ENCODE assay signal across 8 cellular contexts in genomic region chr10:101602767-101603398, GRCh38. TPM values are rescaled to one million over a fixed set of nuclear protein-coding genes. Genes with fewer than 3 reads are reported as not detected.
DNase-seq lines count a peak whose midpoint lies in the region; ATAC-seq, FAIRE-seq and TF ChIP-seq lines count a peak whose summit lies in the region.

No MANE protein-coding gene starts in this region.

- H3K9ac ChIP-seq in mammary epithelial cell (ENCODE audit: insufficient read depth, low read length) = no peak overlapping the region
- no peak overlapping the region for H3K9ac ChIP-seq in keratinocyte (ENCODE audit: control insufficient read depth, extremely low read depth, insufficient read depth, low read length)

- CTCF ChIA-PET in HEK293T (lab: Yijun Ruan, JAX) = interaction anchor here (0.6 to 5.3 kb wide), 28 partner anchors 8 to 407 kb away, joined by 3 to 41 read pairs (median 5); partner anchors contain the start of genes DPCD, NPM3, OGA and POLL
- CTCF ChIA-PET in WTC11 (lab: Charles Lee) = interaction anchor here (0.5 to 7.3 kb wide), 96 partner anchors 9 to 628 kb away, joined by 3 to 370 read pairs (median 5); partner anchors contain the start of genes DPCD, FBXW4, FGF8 and KCNIP2
- CTCF ChIA-PET in mammary epithelial cell (lab: Charles Lee; ENCODE audit: low non-redundant PET) = interaction anchor here (0.5 to 1.1 kb wide), 7 partner anchors 27 to 181 kb away, joined by 3 to 25 read pairs (median 4); partner anchors contain the start of gene NPM3

- no peak overlapping the region for H3K4me3 Mint-ChIP-seq in WTC11

- H3K4me2 ChIP-seq in mammary epithelial cell (ENCODE audit: insufficient read depth, low read depth, low read length) = no peak overlapping the region
- H3K4me2 ChIP-seq in keratinocyte (ENCODE audit: control insufficient read depth, extremely low read depth, insufficient read depth, low read depth, low read length) = no peak overlapping the region

- no peaks in the 10 kb centered on the region for H3K79me2 ChIP-seq in mammary epithelial cell (ENCODE audit: insufficient read depth, low read length)
- H3K79me2 ChIP-seq in keratinocyte (ENCODE audit: control insufficient read depth, insufficient read depth, low read length) = no peaks in the 10 kb centered on the region

- H3K36me3 Mint-ChIP-seq in WTC11 = peaks cover 9% of the 10 kb centered on the region; the same call in 1 of the 2 replicates

- peak; percentile 96 for TF ChIP-seq CTCF in WTC11 (IDR thresholded peaks at IDR 0.05)
- peak; percentile 98 for TF ChIP-seq CTCF in mammary epithelial cell (conservative IDR thresholded peaks at IDR 0.05 in 1 of 2, IDR thresholded peaks at IDR 0.05 in 1 of 2; ENCODE audit: extremely low read depth in 1 of 2, insufficient read depth in 1 of 2, low read depth in 1 of 2, low read length in 2 of 2)
- peak; percentile 91 to 95 (median 91) for TF ChIP-seq CTCF in keratinocyte (optimal IDR thresholded peaks at IDR 0.05 in 1 of 3, IDR thresholded peaks at IDR 0.05 in 1 of 3, conservative IDR thresholded peaks at IDR 0.05 in 1 of 3; ENCODE audit: extremely low read depth in 1 of 3, insufficient read depth in 2 of 3, low read length in 3 of 3)

- H3K9me3 Mint-ChIP-seq in WTC11 = no peaks in the 10 kb centered on the region

- H3K27me3 ChIP-seq in mammary epithelial cell (ENCODE audit: insufficient read depth, low read length) (no peaks in the 10 kb centered on the region), keratinocyte (ENCODE audit: control insufficient read depth, extremely low read depth, insufficient read depth, low read length) (no peaks in the 10 kb centered on the region)

- dilution Hi-C loops in mammary epithelial cell (cut with HindIII; ENCODE audit: low sequenced_read_pairs) (no loop called here), keratinocyte (cut with MboI; ENCODE audit: extremely low pct_ligation_motif_present, low sequenced_read_pairs) (no loop called here)

- WGBS in mammary epithelial cell (ENCODE audit: low coverage, missing lambda C conversion rate) = 47% methylated on average over 6 of the region's 6 CpGs

- no peaks in the 10 kb centered on the region for H3K9me3 ChIP-seq in mammary epithelial cell (replicated peaks; ENCODE audit: insufficient read depth, low read length)
- no peaks in the 10 kb centered on the region for H3K9me3 ChIP-seq in keratinocyte (ENCODE audit: control insufficient read depth, low read depth, low read length)

- H3K27me3 Mint-ChIP-seq in WTC11 (ENCODE audit: low read depth) = no peaks in the 10 kb centered on the region

- POLR2A ChIA-PET in HEK293T (lab: Yijun Ruan, JAX) = interaction anchor here (0.7 to 1.3 kb wide), 5 partner anchors 10 to 181 kb away, joined by 3 to 9 read pairs (median 4); partner anchors contain the start of gene NPM3
- POLR2A ChIA-PET in WTC11 (lab: Charles Lee) = interaction anchor here (0.6 to 1.2 kb wide), 6 partner anchors 172 to 902 kb away, joined by 3 to 6 read pairs (median 3); partner anchors contain the start of genes NPM3 and OGA

- BruUV-seq in mammary epithelial cell (replicated peaks; lab: Mats Ljungman, UMichigan) = no TSS peak

- H3K27ac Mint-ChIP-seq in WTC11 = peak overlapping the region; percentile 45; the same call in 1 of the 2 replicates

- H3K4me3 ChIP-seq in mammary epithelial cell (replicated peaks in 1 of 3; ENCODE audit: insufficient read depth in 1 of 3, low read depth in 2 of 3, low read length in 3 of 3) = no peak overlapping the region
- no peak overlapping the region for H3K4me3 ChIP-seq in keratinocyte (ENCODE audit: control insufficient read depth in 2 of 3, extremely low read depth in 1 of 3, insufficient read depth in 2 of 3, low read depth in 1 of 3, low read length in 3 of 3)

- H3K4me1 ChIP-seq in mammary epithelial cell (ENCODE audit: insufficient read depth, low read length) (no peaks in the 10 kb centered on the region), keratinocyte (ENCODE audit: control insufficient read depth, extremely low read depth, insufficient read depth, low read length) (no peaks in the 10 kb centered on the region)

- H3K36me3 ChIP-seq in mammary epithelial cell (ENCODE audit: insufficient read depth, low read length) (no peaks in the 10 kb centered on the region), keratinocyte (ENCODE audit: control insufficient read depth in 2 of 2, extremely low read depth in 1 of 2, insufficient read depth in 2 of 2, low read length in 2 of 2) (peaks cover 4 to 10% of the 10 kb centered on the region in 2 experiments)

- no peak overlapping the region for H2AFZ ChIP-seq in mammary epithelial cell (ENCODE audit: low read depth, low read length)
- H2AFZ ChIP-seq in keratinocyte (ENCODE audit: control insufficient read depth, low read length) = no peak overlapping the region

- FAIRE-seq in keratinocyte (lab: Jason Lieb, UNC) = peak; percentile 46

- intact Hi-C loops in mammary epithelial cell (cut with micrococcal nuclease) = loop anchor here (1.0 kb wide), 4 partner anchors 178 to 470 kb away; no protein-coding TSS in a partner anchor

- DNase-seq in DMS 273 treated with DMSO at 0.1 percent for 48 hours (lab: John Stamatoyannopoulos, UW) = peak; percentile 62
- peak; percentile 94 for DNase-seq in HEK293T (ENCODE audit: extremely low spot score)
- peak; percentile 72 for DNase-seq in NCI-H2196 (lab: John Stamatoyannopoulos, UW; ENCODE audit: unreplicated experiment)
- DNase-seq in WTC11 (ENCODE audit: low spot score) = peak; percentile 94
- DNase-seq in mammary epithelial cell = peak; percentile 62
- DNase-seq in keratinocyte (ENCODE audit: low read depth, low spot score) = peak; percentile 25
- DNase-seq in stimulated activated CD4-positive, alpha-beta T cell treated with anti-CD3 and anti-CD28 coated beads, Interleukin-1b, Interleukin-23, amount 100 ng/mL, for 48 hours = peak; percentile 76

- H4K20me1 ChIP-seq in mammary epithelial cell (ENCODE audit: insufficient read depth, low read length) (no peaks in the 10 kb centered on the region), keratinocyte (ENCODE audit: control insufficient read depth, extremely low read depth, insufficient read depth, low read length) (no peaks in the 10 kb centered on the region)

- no peak overlapping the region for H3K27ac ChIP-seq in mammary epithelial cell (ENCODE audit: insufficient read depth, low read depth, low read length)
- H3K27ac ChIP-seq in keratinocyte (ENCODE audit: control insufficient read depth, insufficient read depth, low read length) = no peak overlapping the region

- peaks cover 10% of the 10 kb centered on the region for H3K4me1 Mint-ChIP-seq in WTC11

- no peaks in the 10 kb centered on the region for H3K9me1 ChIP-seq in keratinocyte (ENCODE audit: control insufficient read depth, extremely low read depth, insufficient read depth, low read length)

- ATAC-seq in WTC11 (peak; percentile 96), GM18517 (IDR thresholded peaks at IDR 0.05; ENCODE audit: unreplicated experiment) (no peak)

- in situ Hi-C loops in mammary epithelial cell (cut with MboI; ENCODE audit: low sequenced_read_pairs in 2 of 2) = loop anchor here in 1 of 2 donors (10.0 kb wide), 1 partner anchor 182 kb away; the partner anchor contains the start of gene NPM3

TF ChIP-seq in HEK293T, 16 proteins besides CTCF, POLR2A, EP300 and RAD21 (continues in another document):
- no peak for TF ChIP-seq FOXK2 (IDR thresholded peaks at IDR 0.05)
- no peak for TF ChIP-seq HDGF (IDR thresholded peaks at IDR 0.05; ENCODE audit: borderline replicate concordance)
- no peak for TF ChIP-seq TARDBP (IDR thresholded peaks at IDR 0.05)
- TF ChIP-seq CTBP1 (IDR thresholded peaks at IDR 0.05; ENCODE audit: borderline replicate concordance) = no peak
- no peak; the same call in 1 of the 2 replicates for TF ChIP-seq LEF1 (IDR thresholded peaks at IDR 0.05; ENCODE audit: borderline replicate concordance)
- no peak for TF ChIP-seq SUZ12 (IDR thresholded peaks at IDR 0.05)
- TF ChIP-seq FOXA1 (IDR thresholded peaks at IDR 0.05) = no peak
- no peak for TF ChIP-seq ELF4 (IDR thresholded peaks at IDR 0.05)
- no peak for TF ChIP-seq L3MBTL2 (conservative IDR thresholded peaks at IDR 0.05)
- TF ChIP-seq ARNT (IDR thresholded peaks at IDR 0.05) = no peak

TF ChIP-seq in WTC11, 78 proteins besides CTCF, POLR2A, EP300 and RAD21 (continues in another document):
- TF ChIP-seq JAZF1 (CRISPR knock-in tag; IDR thresholded peaks at IDR 0.05) (no peak), NFYB (CRISPR knock-in tag; conservative IDR thresholded peaks at IDR 0.05; ENCODE audit: low read depth) (no peak), MAX (CRISPR knock-in tag; IDR thresholded peaks at IDR 0.05) (0 out of 2 replicates have a peak, but pooled peaks have one; percentile 36)

RNA-seq across cellular contexts. Expression of gene DPCD, which starts 14.8 kb away (rescaled TPM):
- total RNA-seq in WTC11 (2021) = 21.8 to 23.8 TPM (median 22.0 TPM) in 3 replicates
- 10 to 100 TPM; 25.8 to 32.2 TPM for total RNA-seq in mammary epithelial cell
- polyA plus RNA-seq in mammary epithelial cell = 57.6 TPM
- polyA minus RNA-seq in mammary epithelial cell = 47.5 TPM
- polyA plus RNA-seq in keratinocyte = 43.3 to 58.1 TPM (median 57.9 TPM) in 3 replicates
- polyA plus RNA-seq in keratinocyte (2011; ENCODE audit: low read depth) = 26.5 TPM
- 51.5 and 57.5 TPM in 2 replicates for polyA plus RNA-seq in keratinocyte (2011; cell fraction: cytosol; rRNA removed)
- 35.5 and 37.4 TPM in 2 replicates for polyA plus RNA-seq in keratinocyte (2011; cell fraction: nucleus; rRNA removed)
- 21.9 and 38.6 TPM in 2 replicates for polyA plus RNA-seq in keratinocyte (2012; ENCODE audit: low replicate concordance)
- polyA minus RNA-seq in keratinocyte = 26.4 to 33.5 TPM (median 26.8 TPM) in 3 replicates
- polyA minus RNA-seq in keratinocyte (2011; cell fraction: cytosol; rRNA and poly(A)+ RNA removed) = 17.1 TPM
- polyA minus RNA-seq in keratinocyte (2011; cell fraction: nucleus; rRNA and poly(A)+ RNA removed) = 5.6 and 8.1 TPM in 2 replicates

RNA-seq across cellular contexts. Expression of gene POLL, which starts 14.8 kb away (rescaled TPM):
- total RNA-seq in WTC11 (2021) (40.7 to 46.2 TPM (median 41.3 TPM) in 3 replicates), mammary epithelial cell (10 to 100 TPM; 14.7 to 30.3 TPM)
- polyA plus RNA-seq in mammary epithelial cell (17.7 TPM), keratinocyte (11.6 to 18.6 TPM (median 11.9 TPM) in 3 replicates)
- polyA minus RNA-seq in mammary epithelial cell (40.8 TPM), keratinocyte (19.0 to 25.4 TPM (median 24.4 TPM) in 3 replicates)
- polyA plus RNA-seq in keratinocyte (2011; ENCODE audit: low read depth) = 5.7 TPM
- polyA plus RNA-seq in keratinocyte (2011; cell fraction: cytosol; rRNA removed) = 9.7 and 12.2 TPM in 2 replicates
- polyA plus RNA-seq in keratinocyte (2011; cell fraction: nucleus; rRNA removed) = 37.0 and 37.7 TPM in 2 replicates
- polyA plus RNA-seq in keratinocyte (2012; ENCODE audit: low replicate concordance) = 11.3 and 12.7 TPM in 2 replicates
- 16.9 TPM for polyA minus RNA-seq in keratinocyte (2011; cell fraction: cytosol; rRNA and poly(A)+ RNA removed)
- polyA minus RNA-seq in keratinocyte (2011; cell fraction: nucleus; rRNA and poly(A)+ RNA removed) = 12.2 and 19.3 TPM in 2 replicates

Comparison
In these comparisons a context has a peak if more than half of its experiments do, and no peak if none do; other contexts are left out.
1. DNase-seq: peak in every context shown above with its lines; median percentile 94 in HEK293T; 94 in WTC11; 76 in stimulated activated CD4-positive, alpha-beta T cell treated with anti-CD3 and anti-CD28 coated beads, Interleukin-1b, Interleukin-23, amount 100 ng/mL, for 48 hours; 72 in NCI-H2196; 62 in DMS 273 treated with DMSO at 0.1 percent for 48 hours; 62 in mammary epithelial cell; 25 in keratinocyte.